1 cellular context compared by ENCODE assay signal in the genomic region with DNA sequence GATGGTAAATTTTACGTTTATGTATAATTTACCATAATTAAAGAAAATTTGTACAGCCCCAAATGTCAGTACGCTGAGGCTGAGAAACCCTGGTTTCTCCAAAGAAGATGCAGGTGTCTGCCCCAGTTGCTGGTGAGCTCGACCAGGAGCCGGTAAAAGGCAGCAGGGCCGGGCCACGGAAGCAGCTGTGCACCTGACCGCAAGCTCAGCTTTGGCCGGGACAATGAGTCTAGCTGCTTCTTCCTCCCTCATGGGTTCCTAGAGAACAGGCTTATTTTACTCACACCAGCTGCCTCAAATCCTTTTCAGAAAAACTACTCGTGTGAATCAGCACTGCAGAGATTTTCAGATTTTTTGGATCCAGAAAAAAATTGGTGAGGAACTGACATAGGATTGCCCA.
TF ChIP-seq lines count a peak whose summit lies in the region.

No MANE protein-coding gene starts in this region.

TF ChIP-seq in HepG2, 621 proteins besides CTCF, POLR2A, EP300 and RAD21:
- TF ChIP-seq, protein P1, sequence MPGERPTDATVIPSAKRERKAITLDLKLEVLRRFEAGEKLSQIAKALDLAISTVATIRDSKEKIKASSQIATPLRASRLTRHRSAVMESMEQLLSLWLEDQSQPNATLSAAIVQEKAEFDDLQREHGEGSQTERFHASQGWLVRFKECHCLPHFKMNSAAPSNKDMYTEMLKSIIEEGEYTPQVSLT (CRISPR knock-in tag; IDR thresholded peaks at IDR 0.05; ENCODE audit: borderline replicate concordance, low read depth) = no peak
- TF ChIP-seq ZNF776 (CRISPR knock-in tag; IDR thresholded peaks at IDR 0.05) (no peak), SALL1 (CRISPR knock-in tag; IDR thresholded peaks at IDR 0.05) (no peak), ZNF160 (CRISPR knock-in tag; IDR thresholded peaks at IDR 0.05) (no peak), MIER3 (CRISPR knock-in tag; IDR thresholded peaks at IDR 0.05; ENCODE audit: borderline replicate concordance) (no peak), ZNF335 (CRISPR knock-in tag; IDR thresholded peaks at IDR 0.05) (no peak), ZNF253 (CRISPR knock-in tag; IDR thresholded peaks at IDR 0.05; ENCODE audit: borderline replicate concordance) (no peak), PLRG1 (conservative IDR thresholded peaks at IDR 0.05) (no peak), NFRKB (IDR thresholded peaks at IDR 0.05) (no peak)
- TF ChIP-seq, protein P2, sequence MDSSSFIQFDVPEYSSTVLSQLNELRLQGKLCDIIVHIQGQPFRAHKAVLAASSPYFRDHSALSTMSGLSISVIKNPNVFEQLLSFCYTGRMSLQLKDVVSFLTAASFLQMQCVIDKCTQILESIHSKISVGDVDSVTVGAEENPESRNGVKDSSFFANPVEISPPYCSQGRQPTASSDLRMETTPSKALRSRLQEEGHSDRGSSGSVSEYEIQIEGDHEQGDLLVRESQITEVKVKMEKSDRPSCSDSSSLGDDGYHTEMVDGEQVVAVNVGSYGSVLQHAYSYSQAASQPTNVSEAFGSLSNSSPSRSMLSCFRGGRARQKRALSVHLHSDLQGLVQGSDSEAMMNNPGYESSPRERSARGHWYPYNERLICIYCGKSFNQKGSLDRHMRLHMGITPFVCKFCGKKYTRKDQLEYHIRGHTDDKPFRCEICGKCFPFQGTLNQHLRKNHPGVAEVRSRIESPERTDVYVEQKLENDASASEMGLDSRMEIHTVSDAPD (CRISPR knock-in tag; IDR thresholded peaks at IDR 0.05) = no peak
- TF ChIP-seq, protein P3, sequence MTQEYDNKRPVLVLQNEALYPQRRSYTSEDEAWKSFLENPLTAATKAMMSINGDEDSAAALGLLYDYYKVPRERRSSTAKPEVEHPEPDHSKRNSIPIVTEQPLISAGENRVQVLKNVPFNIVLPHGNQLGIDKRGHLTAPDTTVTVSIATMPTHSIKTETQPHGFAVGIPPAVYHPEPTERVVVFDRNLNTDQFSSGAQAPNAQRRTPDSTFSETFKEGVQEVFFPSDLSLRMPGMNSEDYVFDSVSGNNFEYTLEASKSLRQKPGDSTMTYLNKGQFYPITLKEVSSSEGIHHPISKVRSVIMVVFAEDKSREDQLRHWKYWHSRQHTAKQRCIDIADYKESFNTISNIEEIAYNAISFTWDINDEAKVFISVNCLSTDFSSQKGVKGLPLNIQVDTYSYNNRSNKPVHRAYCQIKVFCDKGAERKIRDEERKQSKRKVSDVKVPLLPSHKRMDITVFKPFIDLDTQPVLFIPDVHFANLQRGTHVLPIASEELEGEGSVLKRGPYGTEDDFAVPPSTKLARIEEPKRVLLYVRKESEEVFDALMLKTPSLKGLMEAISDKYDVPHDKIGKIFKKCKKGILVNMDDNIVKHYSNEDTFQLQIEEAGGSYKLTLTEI (CRISPR knock-in tag; conservative IDR thresholded peaks at IDR 0.05) = no peak
TF ChIP-seq in HepG2: peak in this region for 0.
